In the genomic region with DNA sequence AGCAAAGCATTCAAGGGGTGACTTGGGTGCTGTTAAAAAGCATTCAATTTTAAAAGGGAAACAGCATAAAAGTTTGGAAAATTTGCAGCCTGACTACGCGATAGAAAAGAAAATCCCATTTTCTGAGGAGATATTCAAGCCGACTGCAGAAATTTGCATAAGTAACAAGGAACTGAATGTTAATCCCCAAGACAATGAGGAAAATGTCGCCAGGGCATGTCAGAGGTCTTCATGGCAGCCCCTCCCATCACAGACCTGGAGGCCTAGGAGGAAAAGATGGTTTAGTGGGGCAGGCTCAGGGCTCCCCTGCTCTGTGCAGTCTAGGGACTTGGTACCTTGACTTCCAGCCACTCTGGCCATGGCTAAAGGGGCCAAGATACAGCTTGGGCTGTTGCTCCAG, we compare ENCODE assay signal across 17 cellular contexts.
DNase-seq lines count a peak whose midpoint lies in the region; TF ChIP-seq lines count a peak whose summit lies in the region.
"Had no signal": no experiment of that assay in that cellular context is flagged by ENCODE, and none has a peak within 500 bp of the region (broad histone marks: within the 10 kb centered on the region; RNA-seq: fewer than 3 reads in every experiment).

No MANE protein-coding gene starts in this region.

- H2BK12ac ChIP-seq in neuronal stem cell (ENCODE audit: low read length): no peak overlapping the region

- POLR2A ChIA-PET in HEK293 (lab: Yijun Ruan, JAX): no interaction called here

- H4K91ac ChIP-seq in neuronal stem cell (ENCODE audit: low read depth, low read length, poor library complexity): no peak overlapping the region

- H3K14ac ChIP-seq in neuronal stem cell (ENCODE audit: low read length): no peak overlapping the region

- H3K56ac ChIP-seq in mesendoderm (ENCODE audit: low read length): no peak overlapping the region

- no peak overlapping the region for H3K4me3 ChIP-seq in HEK293 (ENCODE audit: low read depth, low read length)
- H3K4me3 ChIP-seq in mesendoderm (ENCODE audit: low read length): no peak overlapping the region
- peak overlapping the region in 1 of 2 donors; percentile 28 for H3K4me3 ChIP-seq in neuronal stem cell (ENCODE audit: low read length in 2 of 2)
- H3K4me3 ChIP-seq: BLaER1 treated with 17β-estradiol and CSF1 and Interleukin-3, amounts not matched to agents 10 nM and 100 nM had no signal

- H2BK120ac ChIP-seq in mesendoderm (ENCODE audit: low read depth, low read length) (no peak overlapping the region), neuronal stem cell (ENCODE audit: low read depth, low read length) (no peak overlapping the region)

- H3K79me2 ChIP-seq in mesendoderm (ENCODE audit: control insufficient read depth, insufficient read depth, low read length): no peaks in the 10 kb centered on the region

- H3K9me3 ChIP-seq in HEK293 (ENCODE audit: control insufficient read depth, insufficient read depth, low read depth, low read length): no peaks in the 10 kb centered on the region
- peaks cover 0 to 6% of the 10 kb centered on the region in 2 donors for H3K9me3 ChIP-seq in neuronal stem cell (replicated peaks in 1 of 2; ENCODE audit: control insufficient read depth in 2 of 2, insufficient read depth in 1 of 2, low read depth in 1 of 2, low read length in 2 of 2)
- H3K9me3 ChIP-seq: Caco-2 had no signal

- H2AFZ ChIP-seq in neuronal stem cell (ENCODE audit: low read length): no peak overlapping the region

- no peak for TF ChIP-seq CTCF in HEK293 (tag by site-specific recombination; IDR thresholded peaks at IDR 0.05)

- H3K79me1 ChIP-seq in mesendoderm (ENCODE audit: low read length) (no peaks in the 10 kb centered on the region), neuronal stem cell (ENCODE audit: low read depth, low read length) (no peaks in the 10 kb centered on the region)

- CTCF ChIA-PET in HEK293 (lab: Yijun Ruan, JAX): no interaction called here

- H4K8ac ChIP-seq in mesendoderm (ENCODE audit: low read depth, low read length) (no peak overlapping the region), neuronal stem cell (ENCODE audit: low read depth, low read length) (no peak overlapping the region)

- H3K4me1 ChIP-seq in HEK293 (ENCODE audit: control insufficient read depth, insufficient read depth, low read length) (no peaks in the 10 kb centered on the region), mesendoderm (ENCODE audit: control insufficient read depth, low read depth, low read length) (no peaks in the 10 kb centered on the region), neuronal stem cell (ENCODE audit: control insufficient read depth in 2 of 2, insufficient read depth in 1 of 2, low read depth in 1 of 2, low read length in 2 of 2) (peaks cover 10 to 13% of the 10 kb centered on the region in 2 donors)
- H3K4me1 ChIP-seq: Caco-2 had no signal

- H3K4ac ChIP-seq in mesendoderm (ENCODE audit: low read depth, low read length): no peak overlapping the region
- H3K4ac ChIP-seq in neuronal stem cell (ENCODE audit: low read length): no peak overlapping the region

- H3K9ac ChIP-seq in mesendoderm (ENCODE audit: low read length): no peak overlapping the region
- no peak overlapping the region for H3K9ac ChIP-seq in neuronal stem cell (ENCODE audit: low read depth, low read length, poor library complexity)
- H3K9ac ChIP-seq: BLaER1 treated with 17β-estradiol and CSF1 and Interleukin-3, amounts not matched to agents 10 nM and 100 nM had no signal

- H2BK5ac ChIP-seq in mesendoderm (ENCODE audit: low read length) (no peak overlapping the region), neuronal stem cell (ENCODE audit: low read length) (no peak overlapping the region)

- H2BK15ac ChIP-seq in mesendoderm (replicated peaks; ENCODE audit: low read depth): no peak overlapping the region
- no peak overlapping the region for H2BK15ac ChIP-seq in neuronal stem cell (ENCODE audit: low read length)

- H3K4me2 ChIP-seq in mesendoderm (ENCODE audit: low read length): no peak overlapping the region
- H3K4me2 ChIP-seq in neuronal stem cell (ENCODE audit: insufficient read depth, low read length, poor library complexity, severe bottlenecking): no peak overlapping the region
- H3K4me2 ChIP-seq: BLaER1 treated with 17β-estradiol and CSF1 and Interleukin-3, amounts not matched to agents 10 nM and 100 nM had no signal

- no peak overlapping the region for H4K5ac ChIP-seq in mesendoderm (ENCODE audit: low read length)

- H3K36me3 ChIP-seq in HEK293 (ENCODE audit: control insufficient read depth in 2 of 2, insufficient read depth in 1 of 2, low read length in 2 of 2) (no peaks in the 10 kb centered on the region; a peak in 1 of 3 replicates), mesendoderm (ENCODE audit: control insufficient read depth, insufficient read depth, low read length) (no peaks in the 10 kb centered on the region), neuronal stem cell (replicated peaks in 1 of 2; ENCODE audit: control insufficient read depth in 2 of 2, insufficient read depth in 2 of 2, low read length in 2 of 2) (no peaks in the 10 kb centered on the region)

- H3K18ac ChIP-seq in mesendoderm (ENCODE audit: low read length): no peak overlapping the region
- peak overlapping the region; percentile 33 for H3K18ac ChIP-seq in neuronal stem cell (ENCODE audit: low read length)

- H3K23ac ChIP-seq in mesendoderm (ENCODE audit: low read length) (no peak overlapping the region), neuronal stem cell (ENCODE audit: low read depth, low read length, poor library complexity) (no peak overlapping the region)

- H3K27me3 ChIP-seq in mesendoderm (ENCODE audit: insufficient read depth, low read length, poor library complexity): no peaks in the 10 kb centered on the region
- H3K27me3 ChIP-seq in neuronal stem cell (ENCODE audit: control insufficient read depth in 3 of 3, insufficient read depth in 3 of 3, low read depth in 1 of 3, low read length in 3 of 3): no peaks in the 10 kb centered on the region
- H3K27me3 ChIP-seq: BLaER1 treated with 17β-estradiol and CSF1 and Interleukin-3, amounts not matched to agents 10 nM and 100 nM had no signal

- DNase-seq in mesendoderm (peak; percentile 21), neuronal stem cell (ENCODE audit: low spot score) (no peak), epidermal melanocyte (ENCODE audit: insufficient read length, low spot score) (no peak), AG08395 (ENCODE audit: low spot score) (no peak), SHP77 (lab: John Stamatoyannopoulos, UW) (no peak)
- DNase-seq: 8988T; ACHN; AML-193; Caco-2; Calu3; CD4-positive, alpha-beta T cell; CD8-positive, alpha-beta T cell; DMS79 treated with DMSO at 0.1 percent for 48 hours; GF-D8 had no signal

- no CpG with 5 or more reads among the region's 4 CpGs for WGBS in mesendoderm (ENCODE audit: extremely low coverage, insufficient coverage, low lambda C conversion rate)
- no CpG with 5 or more reads among the region's 4 CpGs for WGBS in neuronal stem cell (ENCODE audit: extremely low coverage in 2 of 2, insufficient read length in 2 of 2, insufficient replicate concordance in 1 of 2), 2 donors

- H2AK5ac ChIP-seq in mesendoderm (ENCODE audit: low read length) (no peak overlapping the region), neuronal stem cell (ENCODE audit: low read depth, low read length) (peak overlapping the region; percentile 56)

- H3K27ac ChIP-seq in HEK293 (ENCODE audit: extremely low read depth, low read depth, low read length): no peak overlapping the region
- H3K27ac ChIP-seq in mesendoderm (ENCODE audit: low read depth, low read length): no peak overlapping the region
- peak overlapping the region; percentile 47 for H3K27ac ChIP-seq in neuronal stem cell (replicated peaks; ENCODE audit: low read length)
- H3K27ac ChIP-seq: BLaER1 treated with 17β-estradiol and CSF1 and Interleukin-3, amounts not matched to agents 10 nM and 100 nM; C4-2B had no signal

TF ChIP-seq in HEK293, 187 proteins besides CTCF, POLR2A, EP300 and RAD21:
- peak; percentile 22; the same call in 1 of the 2 replicates for TF ChIP-seq ZNF585B (tag by site-specific recombination; IDR thresholded peaks at IDR 0.05)
- TF ChIP-seq ZNF549 (tag by site-specific recombination; IDR thresholded peaks at IDR 0.05): no peak
